34 cellular contexts compared by ENCODE assay signal in the genomic region with DNA sequence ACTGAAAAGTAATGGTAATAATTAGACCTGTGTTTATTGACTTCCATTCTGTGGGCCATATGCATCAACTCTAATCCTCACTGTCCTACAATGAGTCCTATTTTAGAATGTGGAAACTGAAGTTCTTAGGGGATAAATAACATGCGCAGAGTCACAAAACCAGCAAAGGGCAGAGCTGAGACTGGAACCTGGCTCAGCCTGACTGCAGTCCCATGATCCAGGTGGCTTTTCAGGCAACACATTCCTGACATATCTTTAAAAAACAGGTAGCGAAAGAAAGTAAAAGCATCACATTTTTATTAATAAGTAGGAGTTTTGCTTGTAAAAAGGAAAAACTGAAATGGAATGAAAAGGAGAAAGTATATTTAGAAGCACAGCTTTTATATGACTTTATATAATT. TPM values are rescaled to one million over a fixed set of nuclear protein-coding genes. Genes with fewer than 3 reads are reported as not detected.
"Had no signal": no experiment of that assay in that cellular context is flagged by ENCODE, and none has a peak within 500 bp of the region (broad histone marks: within the 10 kb centered on the region; RNA-seq: fewer than 3 reads in every experiment).

No MANE protein-coding gene starts in this region.

- H3K36me3 ChIP-seq: ascending aorta, breast epithelium, cardiac muscle cell, esophagus squamous epithelium, gastroesophageal sphincter, heart right ventricle had no signal

- H3K9me3 Mint-ChIP-seq: activated CD4-positive, alpha-beta memory T cell treated with anti-CD3 and anti-CD28 coated beads, Interleukin-2, amount 10 ng/mL, durations not matched to agents 7 days and 5 days; activated CD4-positive, alpha-beta T cell treated with anti-CD3 and anti-CD28 coated beads, Interleukin-2, amount 10 ng/mL, durations not matched to agents 7 days and 5 days; activated naive CD4-positive, alpha-beta T cell treated with anti-CD3 and anti-CD28 coated beads, Interleukin-2, amount 10 ng/mL, durations not matched to agents 7 days and 5 days; activated naive CD4-positive, alpha-beta T cell treated with anti-CD3 and anti-CD28 coated beads, Interleukin-2, amount 50 U/mL, for 72 hours; activated naive CD8-positive, alpha-beta T cell treated with anti-CD3 and anti-CD28 coated beads, Interleukin-2, amount 10 ng/mL, durations not matched to agents 7 days and 5 days; activated T-cell treated with anti-CD3 and anti-CD28 coated beads, Interleukin-2, amount 50 U/mL, for 24 hours; activated T-cell treated with anti-CD3 and anti-CD28 coated beads, Interleukin-2, amount 50 U/mL, for 72 hours; brain; central memory CD8-positive, alpha-beta T cell; dendritic cell treated with granulocyte-macrophage colony-stimulating factor and Interleukin-4, amounts not matched to agents 40 ng/mL and 50 ng/mL, for 4 days; effector memory CD8-positive, alpha-beta T cell had no signal

- H3K4me3 Mint-ChIP-seq: activated CD4-positive, alpha-beta memory T cell treated with anti-CD3 and anti-CD28 coated beads, Interleukin-2, amount 10 ng/mL, durations not matched to agents 7 days and 5 days; activated CD4-positive, alpha-beta T cell treated with anti-CD3 and anti-CD28 coated beads, Interleukin-2, amount 10 ng/mL, durations not matched to agents 7 days and 5 days; activated naive CD4-positive, alpha-beta T cell treated with anti-CD3 and anti-CD28 coated beads, Interleukin-2, amount 10 ng/mL, durations not matched to agents 7 days and 5 days; activated naive CD8-positive, alpha-beta T cell treated with anti-CD3 and anti-CD28 coated beads, Interleukin-2, amount 10 ng/mL, durations not matched to agents 7 days and 5 days; activated T-cell treated with anti-CD3 and anti-CD28 coated beads, Interleukin-2, amount 50 U/mL, for 24 hours; activated T-cell treated with anti-CD3 and anti-CD28 coated beads, Interleukin-2, amount 50 U/mL, for 72 hours; brain; central memory CD8-positive, alpha-beta T cell; dendritic cell treated with granulocyte-macrophage colony-stimulating factor and Interleukin-4, amounts not matched to agents 40 ng/mL and 50 ng/mL, for 4 days; effector memory CD8-positive, alpha-beta T cell had no signal

- H3K9me3 ChIP-seq: ascending aorta, breast epithelium, esophagus squamous epithelium, gastroesophageal sphincter, heart right ventricle had no signal

- H3K4me1 ChIP-seq: ascending aorta, breast epithelium had no signal

- ATAC-seq: activated naive CD4-positive, alpha-beta T cell treated with anti-CD3 and anti-CD28 coated beads, Interleukin-2, amount 50 U/mL, for 72 hours; activated T-cell treated with anti-CD3 and anti-CD28 coated beads, Interleukin-2, amount 50 U/mL, for 72 hours; effector memory CD8-positive, alpha-beta T cell; gastroesophageal sphincter; heart right ventricle had no signal

- H3K4me1 Mint-ChIP-seq: activated CD4-positive, alpha-beta memory T cell treated with anti-CD3 and anti-CD28 coated beads, Interleukin-2, amount 10 ng/mL, durations not matched to agents 7 days and 5 days; activated CD4-positive, alpha-beta T cell treated with anti-CD3 and anti-CD28 coated beads, Interleukin-2, amount 10 ng/mL, durations not matched to agents 7 days and 5 days; activated naive CD4-positive, alpha-beta T cell treated with anti-CD3 and anti-CD28 coated beads, Interleukin-2, amount 10 ng/mL, durations not matched to agents 7 days and 5 days; activated naive CD8-positive, alpha-beta T cell treated with anti-CD3 and anti-CD28 coated beads, Interleukin-2, amount 10 ng/mL, durations not matched to agents 7 days and 5 days; central memory CD8-positive, alpha-beta T cell had no signal

- H3K4me3 ChIP-seq: ascending aorta, breast epithelium, cardiac muscle cell, coronary artery, dorsolateral prefrontal cortex, esophagus squamous epithelium, gastroesophageal sphincter, heart right ventricle had no signal

- H3K36me3 Mint-ChIP-seq: activated naive CD4-positive, alpha-beta T cell treated with anti-CD3 and anti-CD28 coated beads, Interleukin-2, amount 10 ng/mL, durations not matched to agents 7 days and 5 days; activated naive CD4-positive, alpha-beta T cell treated with anti-CD3 and anti-CD28 coated beads, Interleukin-2, amount 50 U/mL, for 72 hours; activated naive CD8-positive, alpha-beta T cell treated with anti-CD3 and anti-CD28 coated beads, Interleukin-2, amount 10 ng/mL, durations not matched to agents 7 days and 5 days; brain had no signal

- H3K27me3 ChIP-seq: ascending aorta, breast epithelium, cardiac muscle cell, dorsolateral prefrontal cortex, esophagus squamous epithelium, gastroesophageal sphincter, heart right ventricle had no signal

- H3K27me3 Mint-ChIP-seq: brain had no signal

- H3K27ac Mint-ChIP-seq: activated CD4-positive, alpha-beta memory T cell treated with anti-CD3 and anti-CD28 coated beads, Interleukin-2, amount 10 ng/mL, durations not matched to agents 7 days and 5 days; activated CD4-positive, alpha-beta T cell treated with anti-CD3 and anti-CD28 coated beads, Interleukin-2, amount 10 ng/mL, durations not matched to agents 7 days and 5 days; activated naive CD4-positive, alpha-beta T cell treated with anti-CD3 and anti-CD28 coated beads, Interleukin-2, amount 10 ng/mL, durations not matched to agents 7 days and 5 days; activated naive CD4-positive, alpha-beta T cell treated with anti-CD3 and anti-CD28 coated beads, Interleukin-2, amount 50 U/mL, for 72 hours; activated naive CD8-positive, alpha-beta T cell treated with anti-CD3 and anti-CD28 coated beads, Interleukin-2, amount 10 ng/mL, durations not matched to agents 7 days and 5 days; activated T-cell treated with anti-CD3 and anti-CD28 coated beads, Interleukin-2, amount 50 U/mL, for 24 hours; activated T-cell treated with anti-CD3 and anti-CD28 coated beads, Interleukin-2, amount 50 U/mL, for 72 hours; brain; dendritic cell treated with granulocyte-macrophage colony-stimulating factor and Interleukin-4, amounts not matched to agents 40 ng/mL and 50 ng/mL, for 4 days; effector memory CD8-positive, alpha-beta T cell had no signal

- DNase-seq: activated CD4-positive, alpha-beta memory T cell treated with anti-CD3 and anti-CD28 coated beads, Interleukin-2, amount 10 ng/mL, durations not matched to agents 7 days and 5 days; activated CD4-positive, alpha-beta T cell treated with anti-CD3 and anti-CD28 coated beads for 1 hour; activated CD4-positive, alpha-beta T cell treated with anti-CD3 and anti-CD28 coated beads for 4 hours; activated CD4-positive, alpha-beta T cell treated with anti-CD3 and anti-CD28 coated beads, Interleukin-2, amount 10 ng/mL, durations not matched to agents 7 days and 5 days; activated CD4-positive, alpha-beta T cell treated with anti-CD3 and anti-CD28 coated beads, Interleukin-2, amount 50 U/mL, for 4 hours; activated CD8-positive, alpha-beta memory T cell treated with anti-CD3 and anti-CD28 coated beads, Interleukin-2, amount 50 U/mL, for 48 hours; activated gamma-delta T cell; activated naive CD4-positive, alpha-beta T cell; activated naive CD4-positive, alpha-beta T cell treated with anti-CD3 and anti-CD28 coated beads, Interleukin-2, amount 10 ng/mL, durations not matched to agents 7 days and 5 days; activated naive CD8-positive, alpha-beta T cell treated with anti-CD3 and anti-CD28 coated beads, Interleukin-2, amount 10 ng/mL, durations not matched to agents 7 days and 5 days; activated T-cell treated with anti-CD3 and anti-CD28 coated beads for 4 hours; activated T-cell treated with anti-CD3 and anti-CD28 coated beads, Interleukin-2, amount 50 U/mL, for 24 hours; activated T-cell treated with anti-CD3 and anti-CD28 coated beads, Interleukin-2, amount 50 U/mL, for 72 hours; dorsolateral prefrontal cortex; effector memory CD8-positive, alpha-beta T cell; erythroblast; esophagus squamous epithelium; foreskin melanocyte; heart right ventricle; T-helper 2 cell had no signal

- H3K27ac ChIP-seq: ascending aorta, breast epithelium, cardiac muscle cell, coronary artery, dorsolateral prefrontal cortex, esophagus squamous epithelium, gastroesophageal sphincter, heart right ventricle had no signal

RNA-seq across cellular contexts. Expression of a gene that starts 34.7 kb away (rescaled TPM):
- total RNA-seq: activated CD4-positive, alpha-beta memory T cell treated with anti-CD3 and anti-CD28 coated beads, Interleukin-2, amount 10 ng/mL, durations not matched to agents 7 days and 5 days; activated CD4-positive, alpha-beta T cell treated with anti-CD3 and anti-CD28 coated beads, Interleukin-2, amount 10 ng/mL, durations not matched to agents 7 days and 5 days; activated naive CD4-positive, alpha-beta T cell treated with anti-CD3 and anti-CD28 coated beads, Interleukin-2, amount 50 U/mL, for 72 hours; activated naive CD8-positive, alpha-beta T cell treated with anti-CD3 and anti-CD28 coated beads, Interleukin-2, amount 10 ng/mL, durations not matched to agents 7 days and 5 days; activated T-cell treated with anti-CD3 and anti-CD28 coated beads, Interleukin-2, amount 50 U/mL, for 72 hours; ascending aorta; breast epithelium; cardiac muscle cell; cerebellum; esophagus squamous epithelium; fibroblast of lung; fibroblast of villous mesenchyme; gastroesophageal sphincter; glomerular endothelial cell; heart right ventricle; T-helper 1 cell treated with Interleukin-12 subunit alpha and Interleukin-12 subunit beta and Interleukin-4 antibody, amounts not matched to agents 30 ng/mL and 1 ng/mL, for 36 hours had no signal
- polyA plus RNA-seq: cardiac muscle cell, fibroblast of lung, heart right ventricle had no signal
